Comparison of ENCODE assay signal across 3 cellular contexts in genomic region chr1:16673976-16674375, GRCh38. TPM values are rescaled to one million over a fixed set of nuclear protein-coding genes. Genes with fewer than 3 reads are reported as not detected.
"Had no signal": no experiment of that assay in that cellular context is flagged by ENCODE, and none has a peak within 500 bp of the region (broad histone marks: within the 10 kb centered on the region; RNA-seq: fewer than 3 reads in every experiment).

No MANE protein-coding gene starts in this region.

RNA-seq across cellular contexts. Expression of gene RNU1-3, which starts 7.2 kb away (rescaled TPM):
- total RNA-seq: H4, HT1080 had no signal
- polyA plus RNA-seq: IgD-negative memory B cell had no signal
